Comparison of ENCODE assay signal across 8 cellular contexts in the genomic region with DNA sequence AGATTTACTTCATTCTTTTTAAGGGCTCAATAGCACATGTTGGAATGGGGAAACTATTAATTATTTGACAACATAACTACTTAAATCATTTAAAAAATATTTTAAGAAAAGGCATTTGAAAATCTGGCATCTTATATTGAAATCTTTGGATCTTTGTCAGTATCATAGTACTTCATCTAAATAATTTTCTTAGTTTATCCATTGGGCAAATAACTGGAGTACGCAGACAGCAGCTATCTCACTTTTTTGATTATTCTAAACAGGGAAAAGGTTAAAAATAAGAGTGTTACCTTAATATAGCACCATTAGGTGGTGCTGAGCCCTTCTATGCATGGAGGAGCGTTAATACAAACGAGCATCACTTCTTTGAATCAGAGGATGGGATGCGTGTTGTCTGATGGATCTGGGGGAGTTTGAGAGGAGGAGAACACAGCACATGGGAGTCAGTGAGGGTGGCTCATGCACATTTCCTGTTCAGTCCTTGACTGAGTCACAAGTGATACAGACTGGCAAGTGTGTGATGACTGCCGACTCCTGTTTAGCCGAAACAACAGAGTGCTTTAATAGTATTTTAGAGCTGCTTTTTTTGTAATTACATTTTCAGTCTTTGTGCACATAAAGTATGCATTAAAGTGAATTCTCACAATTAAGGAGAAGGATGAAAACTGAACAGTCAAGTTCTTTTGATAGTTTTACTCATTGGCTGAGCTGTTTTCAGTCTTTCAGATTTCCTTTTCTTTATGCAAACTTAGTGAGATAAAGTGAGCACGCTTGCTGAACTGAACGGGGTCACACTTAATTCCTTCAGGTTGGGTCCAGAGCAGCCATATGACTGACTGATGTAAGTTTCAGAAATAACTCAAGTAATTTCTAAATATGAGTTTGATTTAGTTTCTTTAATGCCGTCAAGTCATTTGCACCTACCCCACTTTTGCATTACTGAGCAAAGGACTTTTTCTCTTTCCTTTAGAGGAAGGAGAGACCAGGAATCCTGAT.
A peak's percentile ranks its signal among the peaks of the same experiment; 100 is the strongest.
DNase-seq lines count a peak whose midpoint lies in the region; ATAC-seq and TF ChIP-seq lines count a peak whose summit lies in the region.

No MANE protein-coding gene starts in this region.

- H3K4me3 ChIP-seq in foreskin fibroblast (ENCODE audit: low read depth in 1 of 2, low read length in 2 of 2) = peak overlapping the region in 1 of 2 donors; percentile 3
- no peak overlapping the region for H3K4me3 ChIP-seq in WERI-Rb-1 (ENCODE audit: low read depth, low read length)

- no peaks in the 10 kb centered on the region for H3K9me3 ChIP-seq in WERI-Rb-1 (ENCODE audit: severe bottlenecking)

- H3K27me3 ChIP-seq in WERI-Rb-1 (ENCODE audit: insufficient read depth, low read depth, severe bottlenecking) = no peaks in the 10 kb centered on the region

- no peak overlapping the region for H3K27ac ChIP-seq in WERI-Rb-1

- peak; percentile 89 for ATAC-seq in GM21825 (IDR thresholded peaks at IDR 0.05; ENCODE audit: unreplicated experiment)

- no peaks in the 10 kb centered on the region for H3K36me3 ChIP-seq in WERI-Rb-1

- no peak for TF ChIP-seq CTCF in foreskin fibroblast (IDR thresholded peaks at IDR 0.05; ENCODE audit: low read depth, low read length)
- TF ChIP-seq CTCF in WERI-Rb-1 (IDR thresholded peaks at IDR 0.05; ENCODE audit: low read depth, low read length) = no peak

- DNase-seq in EH (ENCODE audit: low read depth) (peak; percentile 88), NAMALWA (ENCODE audit: low spot score) (peak; percentile 74), activated T-cell treated with anti-CD3 and anti-CD28 coated beads for 48 hours (ENCODE audit: low read depth) (peak; percentile 34), foreskin fibroblast (peak; percentile 71 to 77), WERI-Rb-1 (no peak), SHP77 (lab: John Stamatoyannopoulos, UW) (no peak)
- peak; percentile 1 to 19 for DNase-seq in stimulated activated CD4-positive, alpha-beta T cell treated with anti-CD3 and anti-CD28 coated beads, Interleukin-1b, Interleukin-23, amount 100 ng/mL, for 1 hour (ENCODE audit: low read depth in 2 of 2)

Comparison
In these comparisons a context has a peak if more than half of its experiments do, and no peak if none do; other contexts are left out.
1. DNase-seq: peak in EH (single experiment), NAMALWA (single experiment), activated T-cell treated with anti-CD3 and anti-CD28 coated beads for 48 hours (single experiment), foreskin fibroblast (2 of 2) and stimulated activated CD4-positive, alpha-beta T cell treated with anti-CD3 and anti-CD28 coated beads, Interleukin-1b, Interleukin-23, amount 100 ng/mL, for 1 hour (2 of 2); none in WERI-Rb-1 (single experiment) and SHP77 (0 of 2).